ENCODE assay signal across 14 cellular contexts in genomic region chr22:40443675-40444482, GRCh38.
DNase-seq lines count a peak whose midpoint lies in the region; ATAC-seq, FAIRE-seq and TF ChIP-seq lines count a peak whose summit lies in the region.
"Had no signal": no experiment of that assay in that cellular context is flagged by ENCODE, and none has a peak within 500 bp of the region (broad histone marks: within the 10 kb centered on the region; RNA-seq: fewer than 3 reads in every experiment).

No MANE protein-coding gene starts in this region.

- peaks cover 6% of the 10 kb centered on the region for H3K4me1 ChIP-seq in right cardiac atrium (ENCODE audit: control insufficient read depth, insufficient read depth, low read length)
- no peaks in the 10 kb centered on the region for H3K4me1 ChIP-seq in testis
- peaks cover 0 to 5% of the 10 kb centered on the region in 2 donors for H3K4me1 ChIP-seq in small intestine (ENCODE audit: control insufficient read depth in 2 of 2, insufficient read depth in 1 of 2, low read depth in 1 of 2, low read length in 1 of 2)
- H3K4me1 ChIP-seq: neural progenitor cell had no signal

- intact Hi-C loops in right cardiac atrium (cut with DNase I): loop anchor here in 1 of 4 donors (10.0 kb wide), 1 partner anchor 51 kb away; no protein-coding TSS in a partner anchor
- intact Hi-C loops in testis (cut with DNase I; ENCODE audit: low total_unique reads): no loop called here

- H3K27me3 Mint-ChIP-seq in activated T-helper 17 cell treated with anti-CD3 and anti-CD28 coated beads, Interleukin-2, amount 50 U/mL, for 72 hours: no peaks in the 10 kb centered on the region

- H3K4me3 ChIP-seq in right cardiac atrium (ENCODE audit: low read length) (no peak overlapping the region), testis (no peak overlapping the region), small intestine (ENCODE audit: low read depth in 1 of 2, low read length in 2 of 2) (no peak overlapping the region)
- H3K4me3 ChIP-seq: K562, neural progenitor cell had no signal

- ATAC-seq in activated T-helper 17 cell treated with anti-CD3 and anti-CD28 coated beads, Interleukin-2, amount 50 U/mL, for 72 hours (replicated peaks): no peak
- ATAC-seq in right cardiac atrium: peak; percentile 92
- ATAC-seq: K562 had no signal

- H3K36me3 Mint-ChIP-seq in activated T-helper 17 cell treated with anti-CD3 and anti-CD28 coated beads, Interleukin-2, amount 50 U/mL, for 72 hours (ENCODE audit: low read depth): peaks cover 28% of the 10 kb centered on the region

- peaks cover 28% of the 10 kb centered on the region for H3K4me1 Mint-ChIP-seq in activated T-helper 17 cell treated with anti-CD3 and anti-CD28 coated beads, Interleukin-2, amount 50 U/mL, for 72 hours

- no peak overlapping the region for H3K4me3 Mint-ChIP-seq in activated T-helper 17 cell treated with anti-CD3 and anti-CD28 coated beads, Interleukin-2, amount 50 U/mL, for 72 hours
- H3K4me3 Mint-ChIP-seq: activated naive CD4-positive, alpha-beta T cell treated with anti-CD3 and anti-CD28 coated beads for 36 hours; neural progenitor cell had no signal

- no peaks in the 10 kb centered on the region for H3K27me3 ChIP-seq in right cardiac atrium (ENCODE audit: control insufficient read depth, insufficient read depth)
- H3K27me3 ChIP-seq in testis: no peaks in the 10 kb centered on the region
- H3K27me3 ChIP-seq in small intestine (ENCODE audit: control insufficient read depth in 2 of 2, insufficient read depth in 2 of 2, low read length in 2 of 2): no peaks in the 10 kb centered on the region
- H3K27me3 ChIP-seq: neural progenitor cell had no signal

- H3K27ac ChIP-seq in right cardiac atrium (ENCODE audit: low read length): peak overlapping the region; percentile 43
- no peak overlapping the region for H3K27ac ChIP-seq in testis
- H3K27ac ChIP-seq in small intestine (ENCODE audit: low read depth in 1 of 2, low read length in 1 of 2): no peak overlapping the region
- H3K27ac ChIP-seq: neural progenitor cell had no signal

- TF ChIP-seq POLR2A in testis (IDR thresholded peaks at IDR 0.05): no peak

- TF ChIP-seq CTCF in testis (IDR thresholded peaks at IDR 0.05): no peak

- H3K27ac Mint-ChIP-seq in activated T-helper 17 cell treated with anti-CD3 and anti-CD28 coated beads, Interleukin-2, amount 50 U/mL, for 72 hours: peak overlapping the region; percentile 32
- H3K27ac Mint-ChIP-seq: activated naive CD4-positive, alpha-beta T cell treated with anti-CD3 and anti-CD28 coated beads for 36 hours; neural progenitor cell had no signal

- H3K9me3 Mint-ChIP-seq in activated T-helper 17 cell treated with anti-CD3 and anti-CD28 coated beads, Interleukin-2, amount 50 U/mL, for 72 hours: no peaks in the 10 kb centered on the region

- WGBS in right cardiac atrium: 69% methylated on average over 6 of the region's 6 CpGs
- 92 to 93% methylated on average over 6 of the region's 6 CpGs for WGBS in testis, 2 donors
- WGBS in small intestine, 3 donors: 90 to 96% (median 93%) methylated on average over 6 of the region's 6 CpGs

- peak; percentile 17 for DNase-seq in activated effector memory CD4-positive, alpha-beta T cell treated with anti-CD3 and anti-CD28 coated beads, Interleukin-2, amount 50 U/mL, for 16 hours
- no peak for DNase-seq in activated effector memory CD4-positive, alpha-beta T cell treated with Interleukin-2 at 50 U/mL for 16 hours
- DNase-seq in right cardiac atrium: peak; percentile 80 to 89 (median 81)
- DNase-seq in testis: peak; percentile 4
- no peak for DNase-seq in GOT3 (lab: John Stamatoyannopoulos, UW)
- no peak for DNase-seq in occipital lobe (lab: John Stamatoyannopoulos, UW)
- DNase-seq in small intestine: no peak
- DNase-seq: activated naive CD4-positive, alpha-beta T cell treated with anti-CD3 and anti-CD28 coated beads for 36 hours; NCI-H187; NCI-H526 treated with DMSO at 0.1 percent for 48 hours; T-helper 9 cell had no signal

- H3K9me3 ChIP-seq in right cardiac atrium (ENCODE audit: control insufficient read depth, low read length): no peaks in the 10 kb centered on the region
- H3K9me3 ChIP-seq in testis: no peaks in the 10 kb centered on the region
- H3K9me3 ChIP-seq in small intestine (ENCODE audit: control insufficient read depth, low read depth): no peaks in the 10 kb centered on the region

- H3K36me3 ChIP-seq in testis (ENCODE audit: low read depth, missing control alignments) (no peaks in the 10 kb centered on the region), small intestine (ENCODE audit: control insufficient read depth in 2 of 2, insufficient read depth in 2 of 2, low read length in 2 of 2) (peaks cover 3 to 5% of the 10 kb centered on the region in 2 donors)
- H3K36me3 ChIP-seq: neural progenitor cell had no signal

- FAIRE-seq in small intestine (lab: Jason Lieb, UNC): no peak
- FAIRE-seq: K562 had no signal

Comparison
In these comparisons a context has a peak if more than half of its experiments do, and no peak if none do; other contexts are left out.
1. DNase-seq: peak in activated effector memory CD4-positive, alpha-beta T cell treated with anti-CD3 and anti-CD28 coated beads, Interleukin-2, amount 50 U/mL, for 16 hours (single experiment), right cardiac atrium (3 of 3) and testis (single experiment); none in activated effector memory CD4-positive, alpha-beta T cell treated with Interleukin-2 at 50 U/mL for 16 hours (single experiment), GOT3 (single experiment), occipital lobe (single experiment) and small intestine (single experiment).